In the genomic region with DNA sequence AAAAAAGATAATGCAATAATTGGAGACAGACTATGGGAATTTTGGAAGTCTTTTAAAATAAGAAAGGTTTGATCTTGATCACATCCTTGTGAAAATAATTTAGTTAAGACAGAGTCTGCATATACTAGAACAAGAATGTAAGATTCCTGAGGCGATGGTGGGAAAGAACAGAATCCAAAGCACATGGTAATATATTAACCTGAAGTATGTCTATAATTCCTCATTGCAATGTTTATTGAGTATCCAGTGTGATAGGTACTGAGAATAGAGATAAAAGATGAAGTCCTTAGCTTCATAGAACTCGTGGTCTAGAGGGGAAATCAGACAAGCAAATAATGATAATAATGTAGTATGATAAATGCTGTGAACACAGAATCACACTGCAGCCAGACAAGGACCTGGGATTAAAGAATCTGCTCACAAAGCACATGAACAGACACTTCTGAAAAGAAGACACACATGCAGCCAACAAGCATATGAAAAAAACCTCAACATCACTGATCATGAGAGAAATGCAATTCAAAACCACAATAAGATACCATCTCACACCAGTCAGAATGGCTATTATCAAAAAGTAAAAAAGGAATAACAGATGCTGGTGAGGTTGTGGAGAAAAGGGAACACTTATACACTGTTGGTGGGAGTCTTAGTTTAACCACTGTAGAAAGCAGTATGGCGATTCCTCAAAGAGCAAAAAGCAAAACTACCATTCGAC, we compare ENCODE assay signal across 30 cellular contexts. TPM values are rescaled to one million over a fixed set of nuclear protein-coding genes. Genes with fewer than 3 reads are reported as not detected.
"Had no signal": no experiment of that assay in that cellular context is flagged by ENCODE, and none has a peak within 500 bp of the region (broad histone marks: within the 10 kb centered on the region; RNA-seq: fewer than 3 reads in every experiment).

No MANE protein-coding gene starts in this region.

- H3K4me1 Mint-ChIP-seq: activated B cell treated with CpG ODN at 0.5 μM for 24 hours; nephron progenitor cell; stimulated activated memory B cell treated with anti-CD40 and anti-IgM and Interleukin-4, amounts not matched to agents 10 μg/mL and 1 μg/mL and 100 μg/mL, for 72 hours had no signal

- DNase-seq: activated B cell treated with CpG ODN at 0.5 μM for 24 hours; activated CD4-positive, alpha-beta T cell treated with anti-CD3 and anti-CD28 coated beads for 4 hours; activated CD4-positive, alpha-beta T cell treated with anti-CD3 and anti-CD28 coated beads, Interleukin-2, amount 50 U/mL, for 48 hours; activated CD8-positive, alpha-beta memory T cell treated with anti-CD3 and anti-CD28 coated beads, Interleukin-2, amount 50 U/mL, for 48 hours; activated naive CD4-positive, alpha-beta T cell; activated T-cell treated with anti-CD3 and anti-CD28 coated beads, Interleukin-2, amount 50 U/mL, for 4 hours; adrenal gland; endodermal cell; heart left ventricle; kidney; left lung; midbrain; nephron progenitor cell; stimulated activated CD4-positive, alpha-beta T cell treated with anti-CD3 and anti-CD28 coated beads, Interleukin-15, amount 100 ng/mL, for 24 hours; stomach; T1000; transverse colon; uterus had no signal

- H3K27me3 Mint-ChIP-seq: activated B cell treated with CpG ODN at 0.5 μM for 24 hours; activated naive CD8-positive, alpha-beta T cell; stimulated activated memory B cell treated with anti-CD40 and anti-IgM and Interleukin-4, amounts not matched to agents 10 μg/mL and 1 μg/mL and 100 μg/mL, for 72 hours had no signal

- H3K27me3 ChIP-seq: adrenal gland, ascending aorta, heart left ventricle, left lung, stomach, suprapubic skin, transverse colon, uterus had no signal

- H3K27ac ChIP-seq: adrenal gland, ascending aorta, coronary artery, heart left ventricle, left lung, stomach, suprapubic skin, transverse colon, uterus had no signal

- H3K4me3 Mint-ChIP-seq: activated B cell treated with CpG ODN at 0.5 μM for 24 hours; activated naive CD8-positive, alpha-beta T cell; activated T-cell treated with anti-CD3 and anti-CD28 coated beads, Interleukin-2, amount 50 U/mL, for 4 hours; endodermal cell; nephron progenitor cell; stimulated activated memory B cell treated with anti-CD40 and anti-IgM and Interleukin-4, amounts not matched to agents 10 μg/mL and 1 μg/mL and 100 μg/mL, for 72 hours; T-helper 1 cell treated with Interleukin-12 subunit alpha and Interleukin-12 subunit beta and Interleukin-4 antibody, amounts not matched to agents 30 μg/mL and 1 μg/mL, for 36 hours had no signal

- H3K9me3 ChIP-seq: adrenal gland, ascending aorta, heart left ventricle, left lung, stomach, suprapubic skin, transverse colon, uterus had no signal

- H3K9me3 Mint-ChIP-seq: activated T-cell treated with anti-CD3 and anti-CD28 coated beads, Interleukin-2, amount 50 U/mL, for 4 hours; activated T-helper 2 cell treated with anti-CD3 and anti-CD28 coated beads, Interferon-gamma antibody, Interleukin-2, Interleukin-4, amounts not matched to agents 10 μg/mL and 5 μg/mL and 100 μg/mL, durations not matched to agents 14 hours and 24 hours and 36 hours; endodermal cell; nephron progenitor cell; stimulated activated memory B cell treated with anti-CD40 and anti-IgM and Interleukin-4, amounts not matched to agents 10 μg/mL and 1 μg/mL and 100 μg/mL, for 72 hours; T-helper 1 cell treated with Interleukin-12 subunit alpha and Interleukin-12 subunit beta and Interleukin-4 antibody, amounts not matched to agents 30 μg/mL and 1 μg/mL, for 36 hours had no signal

- H3K4me3 ChIP-seq: adrenal gland, ascending aorta, coronary artery, heart left ventricle, left lung, smooth muscle cell, stomach, suprapubic skin, transverse colon, uterus had no signal

- H3K36me3 ChIP-seq: adrenal gland, left lung, suprapubic skin, transverse colon, uterus had no signal

- H3K27ac Mint-ChIP-seq: activated B cell treated with CpG ODN at 0.5 μM for 24 hours; activated naive CD8-positive, alpha-beta T cell; activated T-helper 2 cell treated with anti-CD3 and anti-CD28 coated beads, Interferon-gamma antibody, Interleukin-2, Interleukin-4, amounts not matched to agents 10 μg/mL and 5 μg/mL and 100 μg/mL, durations not matched to agents 14 hours and 24 hours and 36 hours; endodermal cell; nephron progenitor cell; stimulated activated memory B cell treated with anti-CD40 and anti-IgM and Interleukin-4, amounts not matched to agents 10 μg/mL and 1 μg/mL and 100 μg/mL, for 72 hours; T-helper 1 cell treated with Interleukin-12 subunit alpha and Interleukin-12 subunit beta and Interleukin-4 antibody, amounts not matched to agents 30 μg/mL and 1 μg/mL, for 36 hours had no signal

- H3K4me1 ChIP-seq: adrenal gland, left lung, suprapubic skin, transverse colon, uterus had no signal

RNA-seq across cellular contexts. Expression of a gene that starts 6.9 kb away (rescaled TPM):
- total RNA-seq: activated B cell treated with CpG ODN at 0.5 μM for 24 hours; activated CD8-positive, alpha-beta memory T cell treated with anti-CD3 and anti-CD28 coated beads for 36 hours; activated T-cell treated with anti-CD3 and anti-CD28 coated beads, Interleukin-2, amount 50 U/mL, for 4 hours; activated T-helper 2 cell treated with anti-CD3 and anti-CD28 coated beads, Interferon-gamma antibody, Interleukin-2, Interleukin-4, amounts not matched to agents 10 μg/mL and 5 μg/mL and 100 μg/mL, durations not matched to agents 14 hours and 24 hours and 36 hours; ascending aorta; bronchial epithelial cell; endodermal cell; heart left ventricle; left lung; lung microvascular endothelial cell; sciatic nerve; smooth muscle cell; transverse colon; uterus had no signal
- polyA plus RNA-seq: heart left ventricle, smooth muscle cell had no signal
